ENCODE assay signal across 8 cellular contexts in genomic region chr6:13454286-13455221, GRCh38. TPM values are rescaled to one million over a fixed set of nuclear protein-coding genes. Genes with fewer than 3 reads are reported as not detected.
A peak's percentile ranks its signal among the peaks of the same experiment; 100 is the strongest.
DNase-seq lines count a peak whose midpoint lies in the region; ATAC-seq, FAIRE-seq and TF ChIP-seq lines count a peak whose summit lies in the region.

No MANE protein-coding gene starts in this region.

- H3K36me3 Mint-ChIP-seq in neural progenitor cell, result no peaks in the 10 kb centered on the region

- H3K9me3 Mint-ChIP-seq in neural progenitor cell, result peaks cover 8% of the 10 kb centered on the region

- no peaks in the 10 kb centered on the region for H3K27me3 ChIP-seq in PC-3 (ENCODE audit: low read length)
- no peaks in the 10 kb centered on the region for H3K27me3 ChIP-seq in small intestine (ENCODE audit: control insufficient read depth in 2 of 2, insufficient read depth in 2 of 2, low read length in 2 of 2)
- H3K27me3 ChIP-seq in neural progenitor cell, result no peaks in the 10 kb centered on the region

- H3K4me3 Mint-ChIP-seq in neural progenitor cell, result no peak overlapping the region

- DNase-seq in AG08396 (ENCODE audit: low spot score) (peak; percentile 27), PC-3 (peak; percentile 57), glomerular visceral epithelial cell (ENCODE audit: extremely low spot score) (peak; percentile 30), small intestine (peak; percentile 53), neural progenitor cell (ENCODE audit: low spot score) (no peak), cortex of kidney (lab: John Stamatoyannopoulos, UW) (no peak)
- peak; percentile 90 for DNase-seq in activated effector memory CD4-positive, alpha-beta T cell treated with anti-CD3 and anti-CD28 coated beads, Interleukin-2, amount 50 U/mL, for 16 hours

- BruUV-seq in PC-3 (replicated peaks; lab: Mats Ljungman, UMichigan), result TSS peak; percentile 99

- peak overlapping the region; percentile 84 for H3K27ac ChIP-seq in PC-3 (ENCODE audit: low read length)
- peak overlapping the region; percentile 12 to 83 for H3K27ac ChIP-seq in small intestine (ENCODE audit: low read depth in 1 of 2, low read length in 1 of 2)
- H3K27ac ChIP-seq in neural progenitor cell, result no peak overlapping the region

- H3K36me3 ChIP-seq in PC-3 (ENCODE audit: low read depth, low read length), result no peaks in the 10 kb centered on the region
- no peaks in the 10 kb centered on the region for H3K36me3 ChIP-seq in small intestine (ENCODE audit: control insufficient read depth in 2 of 2, insufficient read depth in 2 of 2, low read length in 2 of 2)
- H3K36me3 ChIP-seq in neural progenitor cell, result no peaks in the 10 kb centered on the region

- H3K4me3 ChIP-seq in PC-3 (ENCODE audit: low read length) (no peak overlapping the region), small intestine (ENCODE audit: low read depth in 1 of 2, low read length in 2 of 2) (no peak overlapping the region), neural progenitor cell (no peak overlapping the region)

- peaks cover 23% of the 10 kb centered on the region for H3K4me1 Mint-ChIP-seq in neural progenitor cell

- H4K20me1 ChIP-seq in PC-3 (ENCODE audit: low read length) (no peaks in the 10 kb centered on the region), neural progenitor cell (ENCODE audit: low read depth) (no peaks in the 10 kb centered on the region)

- CTCF ChIA-PET in PC-3 (lab: Charles Lee), result interaction anchor here (0.6 kb wide), 1 partner anchor 71 kb away, joined by 3 read pairs; no protein-coding TSS in a partner anchor

- POLR2A ChIA-PET in PC-3 (lab: Charles Lee; ENCODE audit: unreplicated experiment), result interaction anchor here (0.5 to 0.6 kb wide), 3 partner anchors 97 to 469 kb away, joined by 3 read pairs; partner anchors contain the start of gene TBC1D7

- no peak for FAIRE-seq in small intestine (lab: Jason Lieb, UNC)

- H3K79me2 ChIP-seq in PC-3 (ENCODE audit: low read length), result peaks cover 36% of the 10 kb centered on the region
- H3K79me2 ChIP-seq in neural progenitor cell (ENCODE audit: low read depth), result no peaks in the 10 kb centered on the region

- H3F3A ChIP-seq in PC-3 (ENCODE audit: low read length, unreplicated experiment) (peaks cover 7% of the 10 kb centered on the region), neural progenitor cell (ENCODE audit: low read depth) (no peaks in the 10 kb centered on the region)

- TF ChIP-seq CTCF in PC-3 (conservative IDR thresholded peaks at IDR 0.05; ENCODE audit: low read depth, low read length) (peak; percentile 30; the same call in 1 of the 2 replicates), neural progenitor cell (IDR thresholded peaks at IDR 0.05) (no peak)

- WGBS in small intestine, 3 donors, result 56 to 72% (median 59%) methylated on average over 11 of the region's 11 CpGs

- ATAC-seq in GM21529 (IDR thresholded peaks at IDR 0.05; ENCODE audit: unreplicated experiment) (peak; percentile 54), PC-3 (peak; percentile 44)

- H3K4me1 ChIP-seq in PC-3 (ENCODE audit: insufficient read depth, low read length) (peaks cover 35% of the 10 kb centered on the region), small intestine (ENCODE audit: control insufficient read depth in 2 of 2, insufficient read depth in 1 of 2, low read depth in 1 of 2, low read length in 1 of 2) (peaks cover 0 to 2% of the 10 kb centered on the region in 2 donors), neural progenitor cell (peaks cover 7% of the 10 kb centered on the region)

- no peak overlapping the region for H3K27ac Mint-ChIP-seq in neural progenitor cell

- no peaks in the 10 kb centered on the region for H3K9me2 ChIP-seq in PC-3 (replicated peaks; ENCODE audit: low read length)

- intact Hi-C loops in PC-3 (cut with micrococcal nuclease), result loop anchor here (1.0 kb wide), 1 partner anchor 84 kb away; no protein-coding TSS in a partner anchor

- H3K9me3 ChIP-seq in PC-3 (ENCODE audit: low read length), result no peaks in the 10 kb centered on the region
- no peaks in the 10 kb centered on the region for H3K9me3 ChIP-seq in small intestine (ENCODE audit: control insufficient read depth, low read depth)
- no peaks in the 10 kb centered on the region for H3K9me3 ChIP-seq in neural progenitor cell (ENCODE audit: low read depth)

- H3K9ac ChIP-seq in PC-3 (ENCODE audit: low read length) (no peak overlapping the region), neural progenitor cell (no peak overlapping the region)

- H2AFZ ChIP-seq in PC-3 (ENCODE audit: low read length), result no peak overlapping the region
- no peak overlapping the region for H2AFZ ChIP-seq in neural progenitor cell (replicated peaks)

- H3K4me2 ChIP-seq in PC-3 (ENCODE audit: low read length) (peak overlapping the region; percentile 41), neural progenitor cell (no peak overlapping the region)

- H3K27me3 Mint-ChIP-seq in neural progenitor cell (ENCODE audit: insufficient read depth, low read depth), result peaks cover 8% of the 10 kb centered on the region

RNA-seq across cellular contexts. Expression of gene GFOD1, which starts 32.8 kb away (rescaled TPM):
- total RNA-seq in PC-3 (2014; rRNA removed) (16.0 and 21.8 TPM in 2 replicates), neural progenitor cell (ENCODE audit: low replicate concordance) (1.8 and 2.1 TPM in 2 replicates)
- 1 to 10 TPM; 1.1 to 7.3 (median 1.9) TPM for polyA plus RNA-seq in small intestine

Comparison
In these comparisons a context has a peak if more than half of its experiments do, and no peak if none do; other contexts are left out.
1. DNase-seq: peak in AG08396 (single experiment), PC-3 (single experiment), activated effector memory CD4-positive, alpha-beta T cell treated with anti-CD3 and anti-CD28 coated beads, Interleukin-2, amount 50 U/mL, for 16 hours (single experiment), glomerular visceral epithelial cell (single experiment) and small intestine (single experiment); none in neural progenitor cell (single experiment) and cortex of kidney (single experiment).